8 cellular contexts compared by ENCODE assay signal in the genomic region with DNA sequence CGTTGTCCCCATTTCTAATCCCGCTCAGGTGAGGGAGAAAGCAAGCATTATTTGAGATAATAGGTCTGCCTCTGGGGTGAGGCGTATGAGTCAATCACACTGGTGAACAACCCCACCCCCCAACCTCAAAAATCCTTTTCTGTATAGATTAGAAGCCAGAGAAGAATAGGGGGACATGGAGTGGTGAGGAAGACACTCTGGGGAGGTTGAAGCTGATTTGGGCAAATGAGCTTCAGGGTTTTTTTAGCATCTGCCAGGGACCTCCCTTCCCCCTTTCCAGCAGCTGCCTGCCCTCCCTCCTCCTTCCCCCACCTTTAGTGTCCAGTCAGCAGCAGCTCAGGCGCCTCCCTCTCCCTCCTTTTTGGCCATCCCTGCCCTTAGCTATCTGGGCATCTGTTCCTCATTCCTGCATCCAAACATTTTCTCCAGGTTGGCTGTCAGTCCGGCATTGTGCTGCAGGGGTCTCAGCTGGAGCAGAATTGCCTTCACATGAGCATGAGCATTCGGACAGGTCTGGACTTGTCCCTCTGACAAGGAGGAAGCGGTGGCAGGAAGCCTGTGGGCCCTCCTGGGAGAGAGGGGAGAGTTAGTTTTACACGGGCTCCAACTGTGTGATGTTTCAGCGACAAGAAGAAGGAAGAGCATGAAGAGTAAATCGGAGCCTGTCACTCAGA. TPM values are rescaled to one million over a fixed set of nuclear protein-coding genes. Genes with fewer than 3 reads are reported as not detected.
DNase-seq lines count a peak whose midpoint lies in the region; ATAC-seq and TF ChIP-seq lines count a peak whose summit lies in the region.

No MANE protein-coding gene starts in this region.

- H3K27me3 ChIP-seq in duodenal mucosa (ENCODE audit: control insufficient read depth in 1 of 2, insufficient read depth in 2 of 2, low read length in 2 of 2), result peaks cover 0 to 2% of the 10 kb centered on the region in 2 donors
- peaks cover 0 to 19% (median 0%) of the 10 kb centered on the region in 7 donors for H3K27me3 ChIP-seq in spleen (replicated peaks in 1 of 7)

- H3K36me3 ChIP-seq in duodenal mucosa (ENCODE audit: control insufficient read depth in 1 of 2, insufficient read depth in 2 of 2, low read length in 2 of 2) (no peaks in the 10 kb centered on the region), mesodermal cell (ENCODE audit: control insufficient read depth, insufficient read depth, low read length) (no peaks in the 10 kb centered on the region), spleen (no peaks in the 10 kb centered on the region)

- H3K4me3 Mint-ChIP-seq in activated T-cell treated with anti-CD3 and anti-CD28 coated beads, Interleukin-2, amount 50 U/mL, for 4 hours, result no peak overlapping the region
- no peak overlapping the region for H3K4me3 Mint-ChIP-seq in activated T-cell treated with anti-CD3 and anti-CD28 coated beads, Interleukin-2, amount 50 U/mL, for 24 hours

- H3K4me1 ChIP-seq in duodenal mucosa (ENCODE audit: control insufficient read depth in 1 of 2, insufficient read depth in 2 of 2, low read length in 2 of 2) (peaks cover 16 to 26% of the 10 kb centered on the region in 2 donors), mesodermal cell (ENCODE audit: control insufficient read depth, insufficient read depth, low read length, poor library complexity, severe bottlenecking) (peaks cover 23% of the 10 kb centered on the region), spleen (peaks cover 12 to 27% (median 23%) of the 10 kb centered on the region in 6 donors)

- 22 to 41% methylated on average over 5 to 6 of the region's 10 CpGs for WGBS in mesodermal cell (ENCODE audit: insufficient coverage in 2 of 2), 2 experiments
- 21 to 23% (median 21%) methylated on average over 10 of the region's 10 CpGs for WGBS in spleen, 5 donors

- H3K4me3 ChIP-seq in duodenal mucosa (ENCODE audit: low read depth in 1 of 2, low read length in 2 of 2) (peak overlapping the region; percentile 56 to 65), mesodermal cell (ENCODE audit: extremely low read depth, insufficient read depth, low read length, poor library complexity, severe bottlenecking) (peak overlapping the region; percentile 23), spleen (peak overlapping the region in 4 of 8 donors; percentile 10 to 50 (median 16))

- no peaks in the 10 kb centered on the region for H3K9me3 Mint-ChIP-seq in activated T-cell treated with anti-CD3 and anti-CD28 coated beads, Interleukin-2, amount 50 U/mL, for 4 hours
- H3K9me3 Mint-ChIP-seq in activated T-cell treated with anti-CD3 and anti-CD28 coated beads, Interleukin-2, amount 50 U/mL, for 24 hours, result no peaks in the 10 kb centered on the region

- H3K9ac ChIP-seq in duodenal mucosa (ENCODE audit: low read depth in 1 of 2, low read length in 2 of 2), result peak overlapping the region in 1 of 2 donors; percentile 35

- no peak for TF ChIP-seq POLR2A in spleen (IDR thresholded peaks at IDR 0.05)

- H3K27me3 Mint-ChIP-seq in activated T-cell treated with anti-CD3 and anti-CD28 coated beads, Interleukin-2, amount 50 U/mL, for 4 hours (ENCODE audit: low read depth), result no peaks in the 10 kb centered on the region
- H3K27me3 Mint-ChIP-seq in activated T-cell treated with anti-CD3 and anti-CD28 coated beads, Interleukin-2, amount 50 U/mL, for 24 hours, result no peaks in the 10 kb centered on the region

- H3K9me3 ChIP-seq in duodenal mucosa (ENCODE audit: control insufficient read depth in 1 of 2, low read length in 2 of 2) (no peaks in the 10 kb centered on the region), mesodermal cell (ENCODE audit: control insufficient read depth, low read length) (no peaks in the 10 kb centered on the region), spleen (no peaks in the 10 kb centered on the region)

- no peaks in the 10 kb centered on the region for H3K36me3 Mint-ChIP-seq in activated T-cell treated with anti-CD3 and anti-CD28 coated beads, Interleukin-2, amount 50 U/mL, for 4 hours (ENCODE audit: insufficient read depth)
- no peaks in the 10 kb centered on the region for H3K36me3 Mint-ChIP-seq in activated T-cell treated with anti-CD3 and anti-CD28 coated beads, Interleukin-2, amount 50 U/mL, for 24 hours (ENCODE audit: low read depth)

- no peak overlapping the region for H3K27ac Mint-ChIP-seq in activated T-cell treated with anti-CD3 and anti-CD28 coated beads, Interleukin-2, amount 50 U/mL, for 24 hours

- intact Hi-C loops in spleen (cut with DNase I; ENCODE audit: low total_unique reads), result no loop called here

- peak; percentile 27 to 50 for ATAC-seq in activated T-cell treated with anti-CD3 and anti-CD28 coated beads, Interleukin-2, amount 50 U/mL, for 4 hours
- ATAC-seq in HG03097 (IDR thresholded peaks at IDR 0.05; ENCODE audit: low FRiP score, unreplicated experiment), result peak; percentile 61

- TF ChIP-seq CTCF in spleen (IDR thresholded peaks at IDR 0.05 in 8 of 11, conservative IDR thresholded peaks at IDR 0.05 in 3 of 11), result no peak

- no peak for DNase-seq in activated T-cell treated with anti-CD3 and anti-CD28 coated beads, Interleukin-2, amount 50 U/mL, for 4 hours
- DNase-seq in activated T-cell treated with anti-CD3 and anti-CD28 coated beads, Interleukin-2, amount 50 U/mL, for 24 hours, result no peak
- DNase-seq in NCI-H82 (lab: John Stamatoyannopoulos, UW), result peak; percentile 78
- no peak for DNase-seq in HK-2 (ENCODE audit: unreplicated experiment)
- DNase-seq in spleen, result no peak

- H3K27ac ChIP-seq in duodenal mucosa (ENCODE audit: low read depth, low read length) (no peak overlapping the region), mesodermal cell (ENCODE audit: low read depth, low read length, severe bottlenecking) (peak overlapping the region; percentile 90), spleen (peak overlapping the region in 2 of 8 donors; percentile 2 to 40)

- H3K4me1 Mint-ChIP-seq in activated T-cell treated with anti-CD3 and anti-CD28 coated beads, Interleukin-2, amount 50 U/mL, for 4 hours (ENCODE audit: low read depth), result peaks cover 13% of the 10 kb centered on the region
- H3K4me1 Mint-ChIP-seq in activated T-cell treated with anti-CD3 and anti-CD28 coated beads, Interleukin-2, amount 50 U/mL, for 24 hours (ENCODE audit: low read depth), result peaks cover 28% of the 10 kb centered on the region

RNA-seq across cellular contexts. Expression of a gene that starts 30.8 kb away (rescaled TPM):
- 10 to 100 TPM in 2 of 3 donors, 1 to 10 TPM in 1; 10.0 to 17.0 (median 15.5) TPM for total RNA-seq in activated T-cell treated with anti-CD3 and anti-CD28 coated beads, Interleukin-2, amount 50 U/mL, for 4 hours
- polyA plus RNA-seq in mesodermal cell (2013, experiment 1 of 2), result 62.6 TPM
- 59.5 TPM for polyA plus RNA-seq in mesodermal cell (2013, experiment 2 of 2)
- total RNA-seq in spleen, result 10 to 100 TPM in 5 of 7 donors, 1 to 10 TPM in 2; 5.3 to 17.4 (median 11.9) TPM
- 1 to 10 TPM; 1.7 to 3.3 (median 2.4) TPM for polyA plus RNA-seq in spleen
